In genomic region chr13:86324191-86324590, GRCh38 we compare ENCODE assay signal across 20 cellular contexts.
DNase-seq lines count a peak whose midpoint lies in the region; TF ChIP-seq lines count a peak whose summit lies in the region.
"Had no signal": no experiment of that assay in that cellular context is flagged by ENCODE, and none has a peak within 500 bp of the region (broad histone marks: within the 10 kb centered on the region; RNA-seq: fewer than 3 reads in every experiment).

No MANE protein-coding gene starts in this region.

- H3K4me3 ChIP-seq in Karpas-422 (ENCODE audit: low read length) = no peak overlapping the region
- no peak overlapping the region for H3K4me3 ChIP-seq in retinal pigment epithelial cell (ENCODE audit: low read length)
- no peak overlapping the region for H3K4me3 ChIP-seq in dorsolateral prefrontal cortex
- H3K4me3 ChIP-seq: BLaER1, GM23338, HAP-1 had no signal

- intact Hi-C loops in dorsolateral prefrontal cortex (cut with DNase I) = no loop called here

- TF ChIP-seq CTCF in retinal pigment epithelial cell (conservative IDR thresholded peaks at IDR 0.05; ENCODE audit: low read depth, low read length) (no peak), dorsolateral prefrontal cortex (IDR thresholded peaks at IDR 0.05 in 54 of 56, conservative IDR thresholded peaks at IDR 0.05 in 2 of 56; ENCODE audit: low read depth in 1 of 56, partially characterized antibody in 56 of 56) (no peak)

- H4K20me1 ChIP-seq in Karpas-422 (ENCODE audit: insufficient read depth, low read depth, low read length) = no peaks in the 10 kb centered on the region
- H4K20me1 ChIP-seq: BLaER1 had no signal

- H3K4me2 ChIP-seq in Karpas-422 (ENCODE audit: low read depth, low read length, poor library complexity, severe bottlenecking) = no peak overlapping the region
- H3K4me2 ChIP-seq: BLaER1, GM23338 had no signal

- H3K36me3 ChIP-seq in Karpas-422 (ENCODE audit: insufficient read depth, low read length) = no peaks in the 10 kb centered on the region
- H3K36me3 ChIP-seq: BLaER1, HAP-1 had no signal

- H3K27ac ChIP-seq in Karpas-422 (ENCODE audit: low read length) (no peak overlapping the region), dorsolateral prefrontal cortex (no peak overlapping the region)
- H3K27ac ChIP-seq: BLaER1, C4-2B had no signal

- no peaks in the 10 kb centered on the region for H3K27me3 ChIP-seq in Karpas-422 (ENCODE audit: low read length)
- H3K27me3 ChIP-seq in dorsolateral prefrontal cortex = no peaks in the 10 kb centered on the region
- H3K27me3 ChIP-seq: BLaER1 had no signal

- H3K4me1 ChIP-seq in Karpas-422 (ENCODE audit: low read length) = no peaks in the 10 kb centered on the region; the same call in 1 of the 2 replicates
- H3K4me1 ChIP-seq: BLaER1, Caco-2, HAP-1 had no signal

- no peaks in the 10 kb centered on the region for H3K9me3 ChIP-seq in Karpas-422 (ENCODE audit: low read length)
- H3K9me3 ChIP-seq: BLaER1, Caco-2, HAP-1 had no signal

- H3K9me2 ChIP-seq in Karpas-422 (replicated peaks; ENCODE audit: insufficient read depth, low read length) = no peaks in the 10 kb centered on the region

- no peak overlapping the region for H3K9ac ChIP-seq in Karpas-422 (ENCODE audit: low read length)
- H3K9ac ChIP-seq: BLaER1 had no signal

- no peaks in the 10 kb centered on the region for H3K79me2 ChIP-seq in Karpas-422 (ENCODE audit: low read length)

- DNase-seq in Karpas-422 = no peak
- peak; percentile 41 for DNase-seq in glomerular visceral epithelial cell (ENCODE audit: extremely low spot score)
- DNase-seq in kidney tubule cell (ENCODE audit: low spot score) = peak; percentile 35
- DNase-seq in retinal pigment epithelial cell (ENCODE audit: low read depth) = peak; percentile 6
- no peak for DNase-seq in T1000 (lab: John Stamatoyannopoulos, UW)
- DNase-seq in dorsolateral prefrontal cortex = no peak
- no peak for DNase-seq in HUDEP-2 (lab: John Stamatoyannopoulos, UW; ENCODE audit: unreplicated experiment in 76 of 76)
- no peak for DNase-seq in iPS-NIHi11 (ENCODE audit: low spot score)
- DNase-seq: Caco-2; CD4-positive, CD25-positive, alpha-beta regulatory T cell; CD8-positive, alpha-beta T cell; DMS 273 treated with DMSO at 0.1 percent for 48 hours; DMS53; DMS79 treated with DMSO at 0.1 percent for 48 hours; GF-D8; HFFc6 had no signal

- H2AFZ ChIP-seq in Karpas-422 (ENCODE audit: low read length) = peak overlapping the region; percentile 67; the same call in 1 of the 2 replicates
- H2AFZ ChIP-seq: GM23338 had no signal

Comparison
In these comparisons a context has a peak if more than half of its experiments do, and no peak if none do; other contexts are left out.
1. DNase-seq: peak in glomerular visceral epithelial cell (single experiment), kidney tubule cell (single experiment) and retinal pigment epithelial cell (single experiment); none in Karpas-422 (single experiment), T1000 (single experiment), dorsolateral prefrontal cortex (0 of 10), HUDEP-2 (0 of 76) and iPS-NIHi11 (single experiment).